Comparison of ENCODE assay signal across 9 cellular contexts in the genomic region with DNA sequence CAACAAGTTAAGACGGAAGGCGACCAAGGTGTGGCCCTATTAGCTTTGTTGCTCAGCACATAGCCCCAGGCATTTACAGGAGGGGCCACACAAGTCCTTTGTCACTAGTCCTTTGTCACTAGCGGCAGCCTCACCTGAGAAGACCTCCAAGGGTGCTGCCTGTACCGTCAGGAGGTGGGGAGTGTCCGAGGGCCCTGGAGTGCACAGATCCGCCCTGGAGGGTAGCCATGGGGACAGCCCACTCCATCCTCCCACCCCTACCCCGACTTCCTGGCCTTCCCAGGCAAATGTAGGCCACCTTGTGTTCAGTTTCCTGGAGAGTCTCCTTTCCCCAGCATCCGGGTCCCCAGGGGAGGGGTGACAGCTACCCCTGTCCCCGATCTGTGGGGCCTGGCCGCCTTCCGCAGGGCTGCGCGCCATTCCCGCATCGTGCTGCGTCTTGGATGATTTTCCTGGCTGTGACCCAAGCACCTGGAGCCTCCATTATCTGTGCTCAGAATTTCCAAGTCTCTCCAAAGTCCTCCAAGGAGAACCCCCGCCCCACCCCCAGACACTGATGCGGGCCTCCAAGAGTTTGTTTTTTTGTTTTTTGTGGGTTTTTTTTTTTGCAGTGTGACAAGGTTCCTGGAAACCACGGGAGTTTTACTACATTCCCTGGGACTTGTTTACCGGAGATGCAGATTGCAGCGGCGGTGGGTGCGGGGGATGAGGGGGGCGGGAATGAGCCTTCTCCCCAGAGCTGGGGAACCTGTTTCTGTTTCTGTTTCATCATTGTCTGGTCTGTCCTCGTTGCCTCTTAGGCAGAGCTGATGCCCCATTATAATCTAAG. TPM values are rescaled to one million over a fixed set of nuclear protein-coding genes. Genes with fewer than 3 reads are reported as not detected.
DNase-seq lines count a peak whose midpoint lies in the region; ATAC-seq and TF ChIP-seq lines count a peak whose summit lies in the region.
"Had no signal": no experiment of that assay in that cellular context is flagged by ENCODE, and none has a peak within 500 bp of the region (broad histone marks: within the 10 kb centered on the region; RNA-seq: fewer than 3 reads in every experiment).

No MANE protein-coding gene starts in this region.

- H3K27me3 ChIP-seq in ovary: no peaks in the 10 kb centered on the region

- H3K4me1 ChIP-seq in ovary (ENCODE audit: insufficient read depth): no peaks in the 10 kb centered on the region

- no peaks in the 10 kb centered on the region for H3K36me3 ChIP-seq in ovary

- H3K27ac ChIP-seq in ovary: peak overlapping the region; percentile 70 to 88

- intact Hi-C loops in ovary (cut with DNase I): no loop called here

- no peak for ATAC-seq in GM21528 (IDR thresholded peaks at IDR 0.05; ENCODE audit: low FRiP score, unreplicated experiment)

- TF ChIP-seq CTCF in epithelial cell of esophagus (IDR thresholded peaks at IDR 0.05; ENCODE audit: insufficient read depth, low read depth, low read length, missing control alignments): no peak
- TF ChIP-seq CTCF in ovary (IDR thresholded peaks at IDR 0.05): no peak

- TF ChIP-seq POLR2A in ovary (IDR thresholded peaks at IDR 0.05): no peak

- peak; percentile 30 for DNase-seq in COLO668 (lab: John Stamatoyannopoulos, UW; ENCODE audit: unreplicated experiment)
- DNase-seq in NCI-H2029 treated with DMSO at 0.1 percent for 48 hours (lab: John Stamatoyannopoulos, UW): peak; percentile 60
- DNase-seq in epithelial cell of esophagus (ENCODE audit: low read depth): peak; percentile 62
- peak; percentile 66 to 84 (median 75) for DNase-seq in ovary
- DNase-seq in NCI-H446 treated with DMSO at 0.1 percent for 48 hours (lab: John Stamatoyannopoulos, UW): no peak
- no peak for DNase-seq in RKO (ENCODE audit: low spot score)
- DNase-seq in mucosa of gallbladder (ENCODE audit: low spot score): no peak

- 17 to 20% (median 19%) methylated on average over 25 of the region's 25 CpGs for WGBS in ovary, 3 donors

- H3K4me3 ChIP-seq in epithelial cell of esophagus (ENCODE audit: low read length): no peak overlapping the region
- peak overlapping the region; percentile 25 for H3K4me3 ChIP-seq in ovary

- no peaks in the 10 kb centered on the region for H3K9me3 ChIP-seq in ovary

- TF ChIP-seq EP300 in ovary (IDR thresholded peaks at IDR 0.05): peak; percentile 19

RNA-seq across cellular contexts. Expression of gene TEX44, which starts 28.6 kb away (rescaled TPM):
- total RNA-seq in ovary: not detected
- polyA plus RNA-seq in ovary: not detected
- not detected for total RNA-seq in mucosa of gallbladder
- total RNA-seq: neural crest cell had no signal

Comparison
In these comparisons a context has a peak if more than half of its experiments do, and no peak if none do; other contexts are left out.
1. DNase-seq: peak in COLO668 (single experiment), NCI-H2029 treated with DMSO at 0.1 percent for 48 hours (single experiment), epithelial cell of esophagus (single experiment) and ovary (5 of 5); none in NCI-H446 treated with DMSO at 0.1 percent for 48 hours (single experiment), RKO (single experiment) and mucosa of gallbladder (single experiment).